In genomic region chr1:98119793-98120192, GRCh38 we compare ENCODE assay signal across 10 cellular contexts.
DNase-seq lines count a peak whose midpoint lies in the region; ATAC-seq and TF ChIP-seq lines count a peak whose summit lies in the region.
"Had no signal": no experiment of that assay in that cellular context is flagged by ENCODE, and none has a peak within 500 bp of the region (broad histone marks: within the 10 kb centered on the region; RNA-seq: fewer than 3 reads in every experiment).

No MANE protein-coding gene starts in this region.

- no peaks in the 10 kb centered on the region for H3K4me1 ChIP-seq in HEK293 (ENCODE audit: control insufficient read depth, insufficient read depth, low read length)
- H3K4me1 ChIP-seq: adrenal gland had no signal

- TF ChIP-seq CTCF in AG10803 (conservative IDR thresholded peaks at IDR 0.05; ENCODE audit: low read length) (no peak), HEK293 (tag by site-specific recombination; IDR thresholded peaks at IDR 0.05) (no peak), epithelial cell of esophagus (IDR thresholded peaks at IDR 0.05; ENCODE audit: insufficient read depth, low read depth, low read length, missing control alignments) (no peak)

- CTCF ChIA-PET in HEK293 (lab: Yijun Ruan, JAX) = interaction anchor here (1.7 kb wide), 1 partner anchor 348 kb away, joined by 5 read pairs; no protein-coding TSS in a partner anchor

- ATAC-seq in GM21723 (IDR thresholded peaks at IDR 0.05; ENCODE audit: unreplicated experiment) = no peak

- no peak overlapping the region for H3K27ac ChIP-seq in HEK293 (ENCODE audit: extremely low read depth, low read depth, low read length)
- H3K27ac ChIP-seq: adrenal gland had no signal

- POLR2A ChIA-PET in HEK293 (lab: Yijun Ruan, JAX) = no interaction called here

- H3K4me3 ChIP-seq in AG10803 (ENCODE audit: low read length) = no peak overlapping the region
- no peak overlapping the region for H3K4me3 ChIP-seq in HEK293 (ENCODE audit: low read depth, low read length)
- H3K4me3 ChIP-seq in epithelial cell of esophagus (ENCODE audit: low read length) = no peak overlapping the region
- H3K4me3 ChIP-seq: adrenal gland had no signal

- no peaks in the 10 kb centered on the region for H3K9me3 ChIP-seq in HEK293 (ENCODE audit: control insufficient read depth, insufficient read depth, low read depth, low read length)
- H3K9me3 ChIP-seq: adrenal gland had no signal

- no peaks in the 10 kb centered on the region for H3K36me3 ChIP-seq in HEK293 (ENCODE audit: control insufficient read depth in 2 of 2, insufficient read depth in 1 of 2, low read length in 2 of 2)
- H3K36me3 ChIP-seq: adrenal gland had no signal

- DNase-seq in AG10803 (ENCODE audit: low read depth) (peak; percentile 13), NCI-H69 (lab: John Stamatoyannopoulos, UW) (peak; percentile 86), epithelial cell of esophagus (ENCODE audit: low read depth) (peak; percentile 66), T-helper 9 cell (no peak), T1000 (lab: John Stamatoyannopoulos, UW) (no peak)
- no peak for DNase-seq in activated CD4-positive, alpha-beta T cell treated with anti-CD3 and anti-CD28 coated beads for 48 hours
- DNase-seq: NCI-H1436 had no signal

TF ChIP-seq in HEK293, 187 proteins besides CTCF, POLR2A, EP300 and RAD21:
- TF ChIP-seq ZBTB21 (tag by site-specific recombination; IDR thresholded peaks at IDR 0.05) (no peak), ZNF514 (tag by site-specific recombination; IDR thresholded peaks at IDR 0.05) (no peak), ZNF121 (tag by site-specific recombination; IDR thresholded peaks at IDR 0.05) (no peak), ZNF837 (tag by site-specific recombination; IDR thresholded peaks at IDR 0.05) (no peak), ZNF558 (tag by site-specific recombination; IDR thresholded peaks at IDR 0.05) (no peak), REST (tag by site-specific recombination; IDR thresholded peaks at IDR 0.05) (peak; percentile 80)

Comparison
In these comparisons a context has a peak if more than half of its experiments do, and no peak if none do; other contexts are left out.
1. DNase-seq: peak in AG10803 (single experiment), NCI-H69 (single experiment) and epithelial cell of esophagus (single experiment); none in T-helper 9 cell (single experiment), T1000 (single experiment) and activated CD4-positive, alpha-beta T cell treated with anti-CD3 and anti-CD28 coated beads for 48 hours (single experiment).